ENCODE assay signal across 7 cellular contexts in genomic region chr2:118224144-118224887, GRCh38.
DNase-seq lines count a peak whose midpoint lies in the region; ATAC-seq and TF ChIP-seq lines count a peak whose summit lies in the region.

No MANE protein-coding gene starts in this region.

- H3K27me3 Mint-ChIP-seq in endothelial cell (ENCODE audit: unreplicated experiment), result peaks cover 9% of the 10 kb centered on the region
- peaks cover 88% of the 10 kb centered on the region for H3K27me3 Mint-ChIP-seq in osteocyte (ENCODE audit: unreplicated experiment)

- H3K9me3 Mint-ChIP-seq in endothelial cell (ENCODE audit: unreplicated experiment) (no peaks in the 10 kb centered on the region), osteocyte (ENCODE audit: unreplicated experiment) (no peaks in the 10 kb centered on the region)

- ATAC-seq in GM19025 (IDR thresholded peaks at IDR 0.05; ENCODE audit: low read depth, unreplicated experiment) (peak; percentile 64), HG02973 (IDR thresholded peaks at IDR 0.05; ENCODE audit: unreplicated experiment) (peak; percentile 45)

- peak overlapping the region; percentile 91 for H3K4me3 Mint-ChIP-seq in endothelial cell (ENCODE audit: unreplicated experiment)
- H3K4me3 Mint-ChIP-seq in osteocyte (ENCODE audit: unreplicated experiment), result peak overlapping the region; percentile 76

- DNase-seq in activated CD4-positive, alpha-beta T cell treated with anti-CD3 and anti-CD28 coated beads for 1 hour, result peak; percentile 18
- DNase-seq in endothelial cell (ENCODE audit: low spot score), result peak; percentile 48
- DNase-seq in osteocyte (ENCODE audit: extremely low spot score, unreplicated experiment), result no peak
- no peak for DNase-seq in NK-92 (lab: John Stamatoyannopoulos, UW; ENCODE audit: unreplicated experiment)
- DNase-seq in NCI-H345 (lab: John Stamatoyannopoulos, UW), result no peak

- H3K36me3 Mint-ChIP-seq in endothelial cell (ENCODE audit: low read depth, unreplicated experiment) (no peaks in the 10 kb centered on the region), osteocyte (ENCODE audit: unreplicated experiment) (no peaks in the 10 kb centered on the region)

- H3K4me1 Mint-ChIP-seq in endothelial cell (ENCODE audit: unreplicated experiment) (peaks cover 27% of the 10 kb centered on the region), osteocyte (ENCODE audit: unreplicated experiment) (peaks cover 11% of the 10 kb centered on the region)

- peak overlapping the region; percentile 86 for H3K27ac Mint-ChIP-seq in endothelial cell (ENCODE audit: unreplicated experiment)
- no peak overlapping the region for H3K27ac Mint-ChIP-seq in osteocyte (ENCODE audit: unreplicated experiment)

- TF ChIP-seq CTCF in endothelial cell (IDR thresholded peaks at IDR 0.05; ENCODE audit: unreplicated experiment) (no peak), osteocyte (IDR thresholded peaks at IDR 0.05) (no peak)

Comparison
In these comparisons a context has a peak if more than half of its experiments do, and no peak if none do; other contexts are left out.
1. DNase-seq: peak in activated CD4-positive, alpha-beta T cell treated with anti-CD3 and anti-CD28 coated beads for 1 hour (single experiment) and endothelial cell (single experiment); none in osteocyte (single experiment), NK-92 (single experiment) and NCI-H345 (single experiment).